Comparison of ENCODE assay signal across 8 cellular contexts in genomic region chr16:30121741-30122620, GRCh38. TPM values are rescaled to one million over a fixed set of nuclear protein-coding genes. Genes with fewer than 3 reads are reported as not detected.
DNase-seq lines count a peak whose midpoint lies in the region; ATAC-seq lines count a peak whose summit lies in the region.

No MANE protein-coding gene starts in this region.

- H3K27me3 ChIP-seq in HAP-1 (ENCODE audit: low read depth) (no peaks in the 10 kb centered on the region), iPS DF 6.9 (ENCODE audit: control insufficient read depth, insufficient read depth, low read length) (no peaks in the 10 kb centered on the region), skeletal muscle tissue (ENCODE audit: control insufficient read depth in 3 of 3, insufficient read depth in 3 of 3, low read length in 3 of 3) (no peaks in the 10 kb centered on the region)

- H3K9ac ChIP-seq in skeletal muscle tissue (ENCODE audit: low read depth in 1 of 3, low read length in 3 of 3), result peak overlapping the region; percentile 72 to 85 (median 77)

- H3K9me3 ChIP-seq in HAP-1, result no peaks in the 10 kb centered on the region
- no peaks in the 10 kb centered on the region for H3K9me3 ChIP-seq in iPS DF 6.9 (ENCODE audit: control insufficient read depth, insufficient read depth, low read length)
- no peaks in the 10 kb centered on the region for H3K9me3 ChIP-seq in skeletal muscle tissue (ENCODE audit: control insufficient read depth in 3 of 3, low read length in 3 of 3)

- in situ Hi-C loops in HAP-1 (cut with MboI; ENCODE audit: low sequenced_read_pairs), result loop anchor here (25.0 kb wide), 1 partner anchor 515 kb away; no protein-coding TSS in a partner anchor

- H3K4me1 ChIP-seq in HAP-1 (peaks cover 3% of the 10 kb centered on the region), iPS DF 6.9 (ENCODE audit: control insufficient read depth, insufficient read depth, low read length) (no peaks in the 10 kb centered on the region), skeletal muscle tissue (ENCODE audit: control insufficient read depth in 3 of 3, insufficient read depth in 3 of 3, low read length in 3 of 3) (peaks cover 12 to 27% (median 18%) of the 10 kb centered on the region in 3 donors)

- no peak for ATAC-seq in GM21515 (IDR thresholded peaks at IDR 0.05; ENCODE audit: unreplicated experiment)

- H3K27ac ChIP-seq in angular gyrus (ENCODE audit: low read depth, low read length) (peak overlapping the region; percentile 98), iPS DF 6.9 (ENCODE audit: low read length) (no peak overlapping the region), skeletal muscle tissue (ENCODE audit: low read depth, low read length) (peak overlapping the region; percentile 90)

- WGBS in iPS DF 6.9 (ENCODE audit: insufficient coverage, insufficient read length), result no CpG with 5 or more reads among the region's 32 CpGs

- H3K4me3 ChIP-seq in HAP-1 (peak overlapping the region; percentile 47), iPS DF 6.9 (ENCODE audit: low read length) (peak overlapping the region; percentile 70; the same call in 1 of the 2 replicates), skeletal muscle tissue (ENCODE audit: low read length in 3 of 3) (peak overlapping the region; percentile 78 to 82 (median 82))

- peaks cover 10% of the 10 kb centered on the region for H3K36me3 ChIP-seq in HAP-1 (replicated peaks)
- peaks cover 4% of the 10 kb centered on the region; the same call in 1 of the 2 replicates for H3K36me3 ChIP-seq in iPS DF 6.9 (ENCODE audit: control insufficient read depth, insufficient read depth, low read length)
- H3K36me3 ChIP-seq in skeletal muscle tissue (ENCODE audit: control insufficient read depth in 3 of 3, insufficient read depth in 3 of 3, low read length in 3 of 3), result peaks cover 24 to 31% (median 27%) of the 10 kb centered on the region in 3 donors

- DNase-seq in HAP-1 (ENCODE audit: low spot score in 2 of 2) (no peak), iPS DF 6.9 (ENCODE audit: low read depth, low spot score) (no peak), SW480 (ENCODE audit: low spot score) (no peak), SHP77 treated with DMSO at 0.1 percent for 48 hours (lab: John Stamatoyannopoulos, UW) (no peak), NOMO-1 treated with dmso at 0.1 percent for 144 hours (lab: John Stamatoyannopoulos, UW; ENCODE audit: unreplicated experiment) (no peak)

RNA-seq across cellular contexts. Expression of gene MAPK3, which starts 1.0 kb away (rescaled TPM):
- total RNA-seq in skeletal muscle tissue, result 14.6 TPM

RNA-seq across cellular contexts. Expression of gene GDPD3, which starts 8.6 kb away (rescaled TPM):
- 0.52 TPM for total RNA-seq in skeletal muscle tissue

RNA-seq across cellular contexts. Expression of gene YPEL3, which starts 26.0 kb away (rescaled TPM):
- 14.1 TPM for total RNA-seq in skeletal muscle tissue

RNA-seq across cellular contexts. Expression of gene TBX6, which starts 30.3 kb away (rescaled TPM):
- total RNA-seq in skeletal muscle tissue, result not detected

RNA-seq across cellular contexts. Expression of gene PPP4C, which starts 46.2 kb away (rescaled TPM):
- total RNA-seq in skeletal muscle tissue, result 72.0 TPM
